Comparison of ENCODE assay signal across 19 cellular contexts in genomic region chr12:56411781-56412639, GRCh38. TPM values are rescaled to one million over a fixed set of nuclear protein-coding genes. Genes with fewer than 3 reads are reported as not detected.
DNase-seq lines count a peak whose midpoint lies in the region; ATAC-seq, FAIRE-seq and TF ChIP-seq lines count a peak whose summit lies in the region.
"Had no signal": no experiment of that assay in that cellular context is flagged by ENCODE, and none has a peak within 500 bp of the region (broad histone marks: within the 10 kb centered on the region; RNA-seq: fewer than 3 reads in every experiment).

No MANE protein-coding gene starts in this region.

- H3K9me3 ChIP-seq in heart right ventricle, result no peaks in the 10 kb centered on the region
- no peaks in the 10 kb centered on the region for H3K9me3 ChIP-seq in subcutaneous abdominal adipose tissue (ENCODE audit: control insufficient read depth in 5 of 5, low read length in 5 of 5)
- H3K9me3 ChIP-seq: SJSA1 had no signal

- WGBS in heart right ventricle, 2 donors, result 71 to 78% methylated on average over 6 of the region's 6 CpGs

- TF ChIP-seq CTCF in heart right ventricle (IDR thresholded peaks at IDR 0.05), result no peak
- TF ChIP-seq CTCF in VCaP (conservative IDR thresholded peaks at IDR 0.05), result no peak

- intact Hi-C loops in heart right ventricle (cut with DNase I), result no loop called here
- intact Hi-C loops in cardiac septum (cut with DNase I), result no loop called here

- H3K36me3 ChIP-seq in heart right ventricle (peaks cover 0 to 9% (median 0%) of the 10 kb centered on the region in 9 donors), subcutaneous abdominal adipose tissue (ENCODE audit: control insufficient read depth in 5 of 5, insufficient read depth in 5 of 5, low read length in 5 of 5) (peaks cover 0 to 3% (median 0%) of the 10 kb centered on the region in 5 donors)

- no peak overlapping the region for H3K27ac ChIP-seq in heart right ventricle
- peak overlapping the region; percentile 69 for H3K27ac ChIP-seq in VCaP
- H3K27ac ChIP-seq in subcutaneous abdominal adipose tissue (ENCODE audit: low read depth, low read length), result peak overlapping the region; percentile 69
- H3K27ac ChIP-seq: SJSA1 had no signal

- peak in 5 of 8 donors; percentile 19 to 73 (median 37) for ATAC-seq in heart right ventricle
- no peak for ATAC-seq in GM21737 (IDR thresholded peaks at IDR 0.05; ENCODE audit: unreplicated experiment)
- ATAC-seq in HG02973 (IDR thresholded peaks at IDR 0.05; ENCODE audit: unreplicated experiment), result no peak

- no peak for TF ChIP-seq POLR2A in GM12892 (IDR thresholded peaks at IDR 0.05; ENCODE audit: low read depth, low read length)

- H3K4me3 ChIP-seq in heart right ventricle (no peak overlapping the region), subcutaneous abdominal adipose tissue (ENCODE audit: low read depth in 1 of 5, low read length in 5 of 5) (no peak overlapping the region)
- H3K4me3 ChIP-seq: SJSA1 had no signal

- FAIRE-seq in GM12892 (lab: Jason Lieb, UNC), result no peak
- FAIRE-seq: G401.6 had no signal

- H3K4me1 ChIP-seq in heart right ventricle (peaks cover 0 to 10% (median 0%) of the 10 kb centered on the region in 9 donors), subcutaneous abdominal adipose tissue (ENCODE audit: control insufficient read depth in 5 of 5, insufficient read depth in 5 of 5, low read length in 5 of 5) (peaks cover 0 to 41% (median 29%) of the 10 kb centered on the region in 5 donors)
- H3K4me1 ChIP-seq: SJSA1 had no signal

- H3K9ac ChIP-seq in subcutaneous abdominal adipose tissue (ENCODE audit: low read length in 5 of 5), result no peak overlapping the region

- H3K27me3 ChIP-seq in heart right ventricle, result no peaks in the 10 kb centered on the region
- H3K27me3 ChIP-seq in subcutaneous abdominal adipose tissue (ENCODE audit: control insufficient read depth in 5 of 5, insufficient read depth in 4 of 5, low read length in 5 of 5), result no peaks in the 10 kb centered on the region
- H3K27me3 ChIP-seq: SJSA1 had no signal

- no peak for DNase-seq in heart right ventricle
- no peak for DNase-seq in cardiac septum (ENCODE audit: low spot score)
- peak; percentile 4 for DNase-seq in fibroblast of the conjunctiva (ENCODE audit: low read depth)
- DNase-seq in GM12892 (ENCODE audit: insufficient read length), result no peak
- DNase-seq: AML-193; CD4-positive, CD25-positive, alpha-beta regulatory T cell; MM.1S; NCI-H1105 treated with DMSO at 0.1 percent for 48 hours; NCI-H187 treated with DMSO at 0.1 percent for 48 hours; NCI-H2171; NCI-H510A treated with DMSO at 0.1 percent for 48 hours had no signal

RNA-seq across cellular contexts. Expression of gene TIMELESS, which starts 37.2 kb away (rescaled TPM):
- 1 to 10 TPM; 1.0 to 5.2 (median 2.0) TPM for total RNA-seq in heart right ventricle
- polyA plus RNA-seq in heart right ventricle, result 1 to 10 TPM; 2.3 to 2.7 TPM
- 2.0 TPM for total RNA-seq in cardiac septum
- polyA plus RNA-seq in GM12892 (2012; ENCODE audit: missing spikeins), result 24.0 TPM

RNA-seq across cellular contexts. Expression of gene MIP, which starts 42.4 kb away (rescaled TPM):
- total RNA-seq in heart right ventricle, result under 1 TPM in 2 of 10 donors, not detected in 8; 0.09 to 0.30 TPM
- polyA plus RNA-seq in heart right ventricle, result not detected
- total RNA-seq in cardiac septum, result 0.48 TPM
- not detected for polyA plus RNA-seq in GM12892 (2012; ENCODE audit: missing spikeins)
- total RNA-seq: CD4-positive, CD25-positive, alpha-beta regulatory T cell had no signal

RNA-seq across cellular contexts. Expression of gene APOF, which starts 49.4 kb away (rescaled TPM):
- total RNA-seq in heart right ventricle (not detected), cardiac septum (not detected)
- polyA plus RNA-seq in heart right ventricle, result not detected
- 0.19 TPM for polyA plus RNA-seq in GM12892 (2012; ENCODE audit: missing spikeins)
- total RNA-seq: CD4-positive, CD25-positive, alpha-beta regulatory T cell; H4; RPMI7951; SJSA1 had no signal
- polyA plus RNA-seq: CD4-positive, CD25-positive, alpha-beta regulatory T cell had no signal

RNA-seq across cellular contexts. Expression of gene STAT2, which starts 52.1 kb away (rescaled TPM):
- 100 to 1,000 TPM in 1 of 10 donors, 10 to 100 TPM in 9; 30.8 to 107 (median 38.7) TPM for total RNA-seq in heart right ventricle
- polyA plus RNA-seq in heart right ventricle, result 10 to 100 TPM; 16.9 to 52.6 TPM
- total RNA-seq in cardiac septum, result 41.1 TPM
- 79.0 TPM for polyA plus RNA-seq in GM12892 (2012; ENCODE audit: missing spikeins)

RNA-seq across cellular contexts. Expression of gene SPRYD4, which starts 56.4 kb away (rescaled TPM):
- 1 to 10 TPM; 3.0 to 5.0 (median 4.4) TPM for total RNA-seq in heart right ventricle
- polyA plus RNA-seq in heart right ventricle, result 1 to 10 TPM; 1.9 to 2.3 TPM
- total RNA-seq in cardiac septum, result 3.3 TPM
- 3.6 TPM for polyA plus RNA-seq in GM12892 (2012; ENCODE audit: missing spikeins)

Comparison
In these comparisons a context has a peak if more than half of its experiments do, and no peak if none do; other contexts are left out.
1. ATAC-seq: peak in heart right ventricle (5 of 8); none in GM21737 (single experiment) and HG02973 (single experiment).
2. H3K27ac ChIP-seq: peak in VCaP (single experiment) and subcutaneous abdominal adipose tissue (single experiment); none in heart right ventricle (0 of 10).